In the genomic region with DNA sequence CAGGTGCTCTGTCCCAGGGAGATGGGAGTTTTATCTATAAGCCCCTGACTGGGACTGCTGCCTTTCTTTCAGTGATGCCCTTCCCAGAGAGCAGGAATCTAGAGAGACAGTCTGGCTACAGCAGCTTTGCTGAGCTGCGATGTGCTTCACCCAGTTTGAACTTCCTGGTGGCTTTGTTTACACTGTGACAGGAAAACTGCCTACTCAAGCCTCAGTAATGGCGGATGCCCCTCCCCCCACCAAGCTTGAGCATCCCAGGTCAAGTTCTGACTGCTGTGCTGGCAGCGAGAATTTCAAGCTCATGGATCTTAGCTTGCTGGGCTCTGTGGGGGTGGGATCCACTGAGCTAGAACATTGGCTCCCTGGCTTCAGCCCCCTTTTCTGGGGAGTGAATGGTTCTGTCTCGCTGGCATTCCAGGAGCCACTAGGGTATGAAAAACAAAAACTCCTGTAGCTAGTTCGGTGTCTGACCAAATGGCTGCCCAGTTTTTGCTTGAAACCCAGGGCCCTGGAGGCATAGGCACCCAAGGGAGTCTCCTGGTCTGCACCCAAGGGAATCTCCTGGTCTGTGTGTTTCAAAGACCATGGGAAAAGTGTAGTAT, we compare ENCODE assay signal across 2 cellular contexts.
TF ChIP-seq lines count a peak whose summit lies in the region.

No MANE protein-coding gene starts in this region.

TF ChIP-seq in WTC11, 78 proteins besides CTCF, POLR2A, EP300 and RAD21 (continued from another document):
- TF ChIP-seq, protein P1, sequence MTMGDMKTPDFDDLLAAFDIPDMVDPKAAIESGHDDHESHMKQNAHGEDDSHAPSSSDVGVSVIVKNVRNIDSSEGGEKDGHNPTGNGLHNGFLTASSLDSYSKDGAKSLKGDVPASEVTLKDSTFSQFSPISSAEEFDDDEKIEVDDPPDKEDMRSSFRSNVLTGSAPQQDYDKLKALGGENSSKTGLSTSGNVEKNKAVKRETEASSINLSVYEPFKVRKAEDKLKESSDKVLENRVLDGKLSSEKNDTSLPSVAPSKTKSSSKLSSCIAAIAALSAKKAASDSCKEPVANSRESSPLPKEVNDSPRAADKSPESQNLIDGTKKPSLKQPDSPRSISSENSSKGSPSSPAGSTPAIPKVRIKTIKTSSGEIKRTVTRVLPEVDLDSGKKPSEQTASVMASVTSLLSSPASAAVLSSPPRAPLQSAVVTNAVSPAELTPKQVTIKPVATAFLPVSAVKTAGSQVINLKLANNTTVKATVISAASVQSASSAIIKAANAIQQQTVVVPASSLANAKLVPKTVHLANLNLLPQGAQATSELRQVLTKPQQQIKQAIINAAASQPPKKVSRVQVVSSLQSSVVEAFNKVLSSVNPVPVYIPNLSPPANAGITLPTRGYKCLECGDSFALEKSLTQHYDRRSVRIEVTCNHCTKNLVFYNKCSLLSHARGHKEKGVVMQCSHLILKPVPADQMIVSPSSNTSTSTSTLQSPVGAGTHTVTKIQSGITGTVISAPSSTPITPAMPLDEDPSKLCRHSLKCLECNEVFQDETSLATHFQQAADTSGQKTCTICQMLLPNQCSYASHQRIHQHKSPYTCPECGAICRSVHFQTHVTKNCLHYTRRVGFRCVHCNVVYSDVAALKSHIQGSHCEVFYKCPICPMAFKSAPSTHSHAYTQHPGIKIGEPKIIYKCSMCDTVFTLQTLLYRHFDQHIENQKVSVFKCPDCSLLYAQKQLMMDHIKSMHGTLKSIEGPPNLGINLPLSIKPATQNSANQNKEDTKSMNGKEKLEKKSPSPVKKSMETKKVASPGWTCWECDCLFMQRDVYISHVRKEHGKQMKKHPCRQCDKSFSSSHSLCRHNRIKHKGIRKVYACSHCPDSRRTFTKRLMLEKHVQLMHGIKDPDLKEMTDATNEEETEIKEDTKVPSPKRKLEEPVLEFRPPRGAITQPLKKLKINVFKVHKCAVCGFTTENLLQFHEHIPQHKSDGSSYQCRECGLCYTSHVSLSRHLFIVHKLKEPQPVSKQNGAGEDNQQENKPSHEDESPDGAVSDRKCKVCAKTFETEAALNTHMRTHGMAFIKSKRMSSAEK (CRISPR knock-in tag; IDR thresholded peaks at IDR 0.05; ENCODE audit: borderline replicate concordance) = 0 out of 2 replicates have a peak, but pooled peaks have one; percentile 79
- no peak for TF ChIP-seq ZNF416 (CRISPR knock-in tag; IDR thresholded peaks at IDR 0.05)
- no peak for TF ChIP-seq NFATC4 (CRISPR knock-in tag; IDR thresholded peaks at IDR 0.05)
- TF ChIP-seq, protein P2, sequence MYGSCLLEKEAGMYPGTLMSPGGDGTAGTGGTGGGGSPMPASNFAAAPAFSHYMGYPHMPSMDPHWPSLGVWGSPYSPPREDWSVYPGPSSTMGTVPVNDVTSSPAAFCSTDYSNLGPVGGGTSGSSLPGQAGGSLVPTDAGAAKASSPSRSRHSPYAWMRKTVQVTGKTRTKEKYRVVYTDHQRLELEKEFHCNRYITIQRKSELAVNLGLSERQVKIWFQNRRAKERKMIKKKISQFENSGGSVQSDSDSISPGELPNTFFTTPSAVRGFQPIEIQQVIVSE (CRISPR knock-in tag; IDR thresholded peaks at IDR 0.05; ENCODE audit: borderline replicate concordance) = no peak
- no peak for TF ChIP-seq ZBTB21 (CRISPR knock-in tag; IDR thresholded peaks at IDR 0.05; ENCODE audit: borderline replicate concordance)
- no peak for TF ChIP-seq GABPB1 (CRISPR knock-in tag; IDR thresholded peaks at IDR 0.05)
- TF ChIP-seq ATF1 (CRISPR knock-in tag; IDR thresholded peaks at IDR 0.05) = no peak
TF ChIP-seq in WTC11: peak in this region for 4.

TF ChIP-seq in HepG2, 621 proteins besides CTCF, POLR2A, EP300 and RAD21 (continued from another document and continues in another):
- TF ChIP-seq, protein P3, sequence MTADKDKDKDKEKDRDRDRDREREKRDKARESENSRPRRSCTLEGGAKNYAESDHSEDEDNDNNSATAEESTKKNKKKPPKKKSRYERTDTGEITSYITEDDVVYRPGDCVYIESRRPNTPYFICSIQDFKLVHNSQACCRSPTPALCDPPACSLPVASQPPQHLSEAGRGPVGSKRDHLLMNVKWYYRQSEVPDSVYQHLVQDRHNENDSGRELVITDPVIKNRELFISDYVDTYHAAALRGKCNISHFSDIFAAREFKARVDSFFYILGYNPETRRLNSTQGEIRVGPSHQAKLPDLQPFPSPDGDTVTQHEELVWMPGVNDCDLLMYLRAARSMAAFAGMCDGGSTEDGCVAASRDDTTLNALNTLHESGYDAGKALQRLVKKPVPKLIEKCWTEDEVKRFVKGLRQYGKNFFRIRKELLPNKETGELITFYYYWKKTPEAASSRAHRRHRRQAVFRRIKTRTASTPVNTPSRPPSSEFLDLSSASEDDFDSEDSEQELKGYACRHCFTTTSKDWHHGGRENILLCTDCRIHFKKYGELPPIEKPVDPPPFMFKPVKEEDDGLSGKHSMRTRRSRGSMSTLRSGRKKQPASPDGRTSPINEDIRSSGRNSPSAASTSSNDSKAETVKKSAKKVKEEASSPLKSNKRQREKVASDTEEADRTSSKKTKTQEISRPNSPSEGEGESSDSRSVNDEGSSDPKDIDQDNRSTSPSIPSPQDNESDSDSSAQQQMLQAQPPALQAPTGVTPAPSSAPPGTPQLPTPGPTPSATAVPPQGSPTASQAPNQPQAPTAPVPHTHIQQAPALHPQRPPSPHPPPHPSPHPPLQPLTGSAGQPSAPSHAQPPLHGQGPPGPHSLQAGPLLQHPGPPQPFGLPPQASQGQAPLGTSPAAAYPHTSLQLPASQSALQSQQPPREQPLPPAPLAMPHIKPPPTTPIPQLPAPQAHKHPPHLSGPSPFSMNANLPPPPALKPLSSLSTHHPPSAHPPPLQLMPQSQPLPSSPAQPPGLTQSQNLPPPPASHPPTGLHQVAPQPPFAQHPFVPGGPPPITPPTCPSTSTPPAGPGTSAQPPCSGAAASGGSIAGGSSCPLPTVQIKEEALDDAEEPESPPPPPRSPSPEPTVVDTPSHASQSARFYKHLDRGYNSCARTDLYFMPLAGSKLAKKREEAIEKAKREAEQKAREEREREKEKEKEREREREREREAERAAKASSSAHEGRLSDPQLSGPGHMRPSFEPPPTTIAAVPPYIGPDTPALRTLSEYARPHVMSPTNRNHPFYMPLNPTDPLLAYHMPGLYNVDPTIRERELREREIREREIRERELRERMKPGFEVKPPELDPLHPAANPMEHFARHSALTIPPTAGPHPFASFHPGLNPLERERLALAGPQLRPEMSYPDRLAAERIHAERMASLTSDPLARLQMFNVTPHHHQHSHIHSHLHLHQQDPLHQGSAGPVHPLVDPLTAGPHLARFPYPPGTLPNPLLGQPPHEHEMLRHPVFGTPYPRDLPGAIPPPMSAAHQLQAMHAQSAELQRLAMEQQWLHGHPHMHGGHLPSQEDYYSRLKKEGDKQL (CRISPR knock-in tag; IDR thresholded peaks at IDR 0.05; ENCODE audit: low read depth) = no peak
- TF ChIP-seq ETV6 (CRISPR knock-in tag; conservative IDR thresholded peaks at IDR 0.05) = no peak
- TF ChIP-seq, protein P4, sequence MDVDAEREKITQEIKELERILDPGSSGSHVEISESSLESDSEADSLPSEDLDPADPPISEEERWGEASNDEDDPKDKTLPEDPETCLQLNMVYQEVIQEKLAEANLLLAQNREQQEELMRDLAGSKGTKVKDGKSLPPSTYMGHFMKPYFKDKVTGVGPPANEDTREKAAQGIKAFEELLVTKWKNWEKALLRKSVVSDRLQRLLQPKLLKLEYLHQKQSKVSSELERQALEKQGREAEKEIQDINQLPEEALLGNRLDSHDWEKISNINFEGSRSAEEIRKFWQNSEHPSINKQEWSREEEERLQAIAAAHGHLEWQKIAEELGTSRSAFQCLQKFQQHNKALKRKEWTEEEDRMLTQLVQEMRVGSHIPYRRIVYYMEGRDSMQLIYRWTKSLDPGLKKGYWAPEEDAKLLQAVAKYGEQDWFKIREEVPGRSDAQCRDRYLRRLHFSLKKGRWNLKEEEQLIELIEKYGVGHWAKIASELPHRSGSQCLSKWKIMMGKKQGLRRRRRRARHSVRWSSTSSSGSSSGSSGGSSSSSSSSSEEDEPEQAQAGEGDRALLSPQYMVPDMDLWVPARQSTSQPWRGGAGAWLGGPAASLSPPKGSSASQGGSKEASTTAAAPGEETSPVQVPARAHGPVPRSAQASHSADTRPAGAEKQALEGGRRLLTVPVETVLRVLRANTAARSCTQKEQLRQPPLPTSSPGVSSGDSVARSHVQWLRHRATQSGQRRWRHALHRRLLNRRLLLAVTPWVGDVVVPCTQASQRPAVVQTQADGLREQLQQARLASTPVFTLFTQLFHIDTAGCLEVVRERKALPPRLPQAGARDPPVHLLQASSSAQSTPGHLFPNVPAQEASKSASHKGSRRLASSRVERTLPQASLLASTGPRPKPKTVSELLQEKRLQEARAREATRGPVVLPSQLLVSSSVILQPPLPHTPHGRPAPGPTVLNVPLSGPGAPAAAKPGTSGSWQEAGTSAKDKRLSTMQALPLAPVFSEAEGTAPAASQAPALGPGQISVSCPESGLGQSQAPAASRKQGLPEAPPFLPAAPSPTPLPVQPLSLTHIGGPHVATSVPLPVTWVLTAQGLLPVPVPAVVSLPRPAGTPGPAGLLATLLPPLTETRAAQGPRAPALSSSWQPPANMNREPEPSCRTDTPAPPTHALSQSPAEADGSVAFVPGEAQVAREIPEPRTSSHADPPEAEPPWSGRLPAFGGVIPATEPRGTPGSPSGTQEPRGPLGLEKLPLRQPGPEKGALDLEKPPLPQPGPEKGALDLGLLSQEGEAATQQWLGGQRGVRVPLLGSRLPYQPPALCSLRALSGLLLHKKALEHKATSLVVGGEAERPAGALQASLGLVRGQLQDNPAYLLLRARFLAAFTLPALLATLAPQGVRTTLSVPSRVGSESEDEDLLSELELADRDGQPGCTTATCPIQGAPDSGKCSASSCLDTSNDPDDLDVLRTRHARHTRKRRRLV (CRISPR knock-in tag; IDR thresholded peaks at IDR 0.05) = no peak
- no peak for TF ChIP-seq RFX3 (CRISPR knock-in tag; IDR thresholded peaks at IDR 0.05)
- TF ChIP-seq, protein P5, sequence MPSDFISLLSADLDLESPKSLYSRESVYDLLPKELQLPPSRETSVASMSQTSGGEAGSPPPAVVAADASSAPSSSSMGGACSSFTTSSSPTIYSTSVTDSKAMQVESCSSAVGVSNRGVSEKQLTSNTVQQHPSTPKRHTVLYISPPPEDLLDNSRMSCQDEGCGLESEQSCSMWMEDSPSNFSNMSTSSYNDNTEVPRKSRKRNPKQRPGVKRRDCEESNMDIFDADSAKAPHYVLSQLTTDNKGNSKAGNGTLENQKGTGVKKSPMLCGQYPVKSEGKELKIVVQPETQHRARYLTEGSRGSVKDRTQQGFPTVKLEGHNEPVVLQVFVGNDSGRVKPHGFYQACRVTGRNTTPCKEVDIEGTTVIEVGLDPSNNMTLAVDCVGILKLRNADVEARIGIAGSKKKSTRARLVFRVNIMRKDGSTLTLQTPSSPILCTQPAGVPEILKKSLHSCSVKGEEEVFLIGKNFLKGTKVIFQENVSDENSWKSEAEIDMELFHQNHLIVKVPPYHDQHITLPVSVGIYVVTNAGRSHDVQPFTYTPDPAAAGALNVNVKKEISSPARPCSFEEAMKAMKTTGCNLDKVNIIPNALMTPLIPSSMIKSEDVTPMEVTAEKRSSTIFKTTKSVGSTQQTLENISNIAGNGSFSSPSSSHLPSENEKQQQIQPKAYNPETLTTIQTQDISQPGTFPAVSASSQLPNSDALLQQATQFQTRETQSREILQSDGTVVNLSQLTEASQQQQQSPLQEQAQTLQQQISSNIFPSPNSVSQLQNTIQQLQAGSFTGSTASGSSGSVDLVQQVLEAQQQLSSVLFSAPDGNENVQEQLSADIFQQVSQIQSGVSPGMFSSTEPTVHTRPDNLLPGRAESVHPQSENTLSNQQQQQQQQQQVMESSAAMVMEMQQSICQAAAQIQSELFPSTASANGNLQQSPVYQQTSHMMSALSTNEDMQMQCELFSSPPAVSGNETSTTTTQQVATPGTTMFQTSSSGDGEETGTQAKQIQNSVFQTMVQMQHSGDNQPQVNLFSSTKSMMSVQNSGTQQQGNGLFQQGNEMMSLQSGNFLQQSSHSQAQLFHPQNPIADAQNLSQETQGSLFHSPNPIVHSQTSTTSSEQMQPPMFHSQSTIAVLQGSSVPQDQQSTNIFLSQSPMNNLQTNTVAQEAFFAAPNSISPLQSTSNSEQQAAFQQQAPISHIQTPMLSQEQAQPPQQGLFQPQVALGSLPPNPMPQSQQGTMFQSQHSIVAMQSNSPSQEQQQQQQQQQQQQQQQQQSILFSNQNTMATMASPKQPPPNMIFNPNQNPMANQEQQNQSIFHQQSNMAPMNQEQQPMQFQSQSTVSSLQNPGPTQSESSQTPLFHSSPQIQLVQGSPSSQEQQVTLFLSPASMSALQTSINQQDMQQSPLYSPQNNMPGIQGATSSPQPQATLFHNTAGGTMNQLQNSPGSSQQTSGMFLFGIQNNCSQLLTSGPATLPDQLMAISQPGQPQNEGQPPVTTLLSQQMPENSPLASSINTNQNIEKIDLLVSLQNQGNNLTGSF (CRISPR knock-in tag; IDR thresholded peaks at IDR 0.05) = no peak
- no peak for TF ChIP-seq SRSF9 (IDR thresholded peaks at IDR 0.05; ENCODE audit: borderline replicate concordance, insufficient read depth, low read depth, low read length, poor library complexity, severe bottlenecking)
- TF ChIP-seq DPF2 (CRISPR knock-in tag; IDR thresholded peaks at IDR 0.05; ENCODE audit: borderline replicate concordance, low read depth) = no peak
- TF ChIP-seq, protein P6, sequence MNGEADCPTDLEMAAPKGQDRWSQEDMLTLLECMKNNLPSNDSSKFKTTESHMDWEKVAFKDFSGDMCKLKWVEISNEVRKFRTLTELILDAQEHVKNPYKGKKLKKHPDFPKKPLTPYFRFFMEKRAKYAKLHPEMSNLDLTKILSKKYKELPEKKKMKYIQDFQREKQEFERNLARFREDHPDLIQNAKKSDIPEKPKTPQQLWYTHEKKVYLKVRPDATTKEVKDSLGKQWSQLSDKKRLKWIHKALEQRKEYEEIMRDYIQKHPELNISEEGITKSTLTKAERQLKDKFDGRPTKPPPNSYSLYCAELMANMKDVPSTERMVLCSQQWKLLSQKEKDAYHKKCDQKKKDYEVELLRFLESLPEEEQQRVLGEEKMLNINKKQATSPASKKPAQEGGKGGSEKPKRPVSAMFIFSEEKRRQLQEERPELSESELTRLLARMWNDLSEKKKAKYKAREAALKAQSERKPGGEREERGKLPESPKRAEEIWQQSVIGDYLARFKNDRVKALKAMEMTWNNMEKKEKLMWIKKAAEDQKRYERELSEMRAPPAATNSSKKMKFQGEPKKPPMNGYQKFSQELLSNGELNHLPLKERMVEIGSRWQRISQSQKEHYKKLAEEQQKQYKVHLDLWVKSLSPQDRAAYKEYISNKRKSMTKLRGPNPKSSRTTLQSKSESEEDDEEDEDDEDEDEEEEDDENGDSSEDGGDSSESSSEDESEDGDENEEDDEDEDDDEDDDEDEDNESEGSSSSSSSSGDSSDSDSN (CRISPR knock-in tag; IDR thresholded peaks at IDR 0.05) = no peak
- peak; percentile 62; the same call in 1 of the 2 replicates for TF ChIP-seq GABPB1 (CRISPR knock-in tag; IDR thresholded peaks at IDR 0.05)
- TF ChIP-seq, protein P7, sequence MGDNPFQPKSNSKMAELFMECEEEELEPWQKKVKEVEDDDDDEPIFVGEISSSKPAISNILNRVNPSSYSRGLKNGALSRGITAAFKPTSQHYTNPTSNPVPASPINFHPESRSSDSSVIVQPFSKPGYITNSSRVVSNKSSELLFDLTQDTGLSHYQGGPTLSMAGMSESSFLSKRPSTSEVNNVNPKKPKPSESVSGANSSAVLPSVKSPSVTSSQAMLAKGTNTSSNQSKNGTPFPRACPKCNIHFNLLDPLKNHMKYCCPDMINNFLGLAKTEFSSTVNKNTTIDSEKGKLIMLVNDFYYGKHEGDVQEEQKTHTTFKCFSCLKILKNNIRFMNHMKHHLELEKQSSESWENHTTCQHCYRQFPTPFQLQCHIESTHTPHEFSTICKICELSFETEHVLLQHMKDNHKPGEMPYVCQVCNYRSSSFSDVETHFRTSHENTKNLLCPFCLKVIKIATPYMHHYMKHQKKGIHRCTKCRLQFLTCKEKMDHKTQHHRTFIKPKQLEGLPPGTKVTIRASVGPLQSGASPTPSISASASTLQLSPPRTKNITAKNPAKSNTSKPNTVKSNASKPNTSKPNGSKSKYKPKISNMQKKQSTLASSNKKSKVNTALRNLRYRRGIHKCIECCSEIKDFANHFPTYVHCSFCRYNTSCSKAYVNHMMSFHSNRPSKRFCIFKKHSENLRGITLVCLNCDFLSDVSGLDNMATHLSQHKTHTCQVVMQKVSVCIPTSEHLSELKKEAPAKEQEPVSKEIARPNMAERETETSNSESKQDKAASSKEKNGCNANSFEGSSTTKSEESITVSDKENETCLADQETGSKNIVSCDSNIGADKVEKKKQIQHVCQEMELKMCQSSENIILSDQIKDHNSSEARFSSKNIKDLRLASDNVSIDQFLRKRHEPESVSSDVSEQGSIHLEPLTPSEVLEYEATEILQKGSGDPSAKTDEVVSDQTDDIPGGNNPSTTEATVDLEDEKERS (CRISPR knock-in tag; IDR thresholded peaks at IDR 0.05) = no peak
- no peak for TF ChIP-seq RARG (CRISPR knock-in tag; IDR thresholded peaks at IDR 0.05; ENCODE audit: low read depth)
